In the genomic region with DNA sequence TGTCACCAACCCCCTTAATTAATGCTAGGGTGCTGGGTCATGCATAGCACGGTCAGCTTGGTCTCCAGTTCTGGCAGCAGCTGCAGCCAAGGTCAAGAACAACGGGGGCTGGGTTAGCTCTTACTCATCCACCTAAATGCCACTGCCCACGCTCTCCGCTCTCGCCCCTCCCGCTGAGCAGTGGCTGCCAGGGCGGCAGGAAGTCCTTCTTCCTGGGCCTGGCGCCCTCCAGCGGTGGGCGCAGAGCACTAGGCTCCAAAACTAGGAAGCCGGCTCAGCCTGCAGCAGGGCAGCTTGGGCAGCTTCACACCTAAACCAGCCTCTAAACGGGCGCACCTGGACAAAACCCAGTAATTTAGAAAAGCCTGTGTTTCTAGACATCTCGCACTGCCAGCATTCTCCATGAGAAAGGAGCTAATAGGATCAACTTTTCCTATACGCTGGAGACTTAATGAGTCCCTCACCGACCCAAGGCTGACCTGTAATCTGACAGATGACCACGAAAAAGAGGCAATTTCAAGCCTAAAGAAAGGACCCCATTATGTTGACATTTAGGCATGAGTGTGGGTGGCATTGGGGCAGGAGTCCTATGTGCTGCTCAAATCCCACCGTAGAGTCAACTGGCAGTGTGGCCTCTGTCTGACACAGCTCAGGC, we compare ENCODE assay signal across 8 cellular contexts.
A peak's percentile ranks its signal among the peaks of the same experiment; 100 is the strongest.
DNase-seq lines count a peak whose midpoint lies in the region; ATAC-seq, FAIRE-seq and TF ChIP-seq lines count a peak whose summit lies in the region.

No MANE protein-coding gene starts in this region.

- no peaks in the 10 kb centered on the region for H3K9me1 ChIP-seq in K562 (ENCODE audit: control insufficient read depth, insufficient read depth, low read length)

- peak; percentile 82 for FAIRE-seq in K562 (lab: Jason Lieb, UNC)

- H3K79me2 ChIP-seq in K562 (ENCODE audit: control insufficient read depth, insufficient read depth, low read length), result no peaks in the 10 kb centered on the region

- H3K9me3 ChIP-seq in K562 (replicated peaks; ENCODE audit: control insufficient read depth, insufficient read depth, low read depth, low read length), result no peaks in the 10 kb centered on the region
- no peaks in the 10 kb centered on the region for H3K9me3 ChIP-seq in iPS-20b (ENCODE audit: insufficient read depth, low read depth, low read length)

- H3K27ac ChIP-seq in K562 (ENCODE audit: extremely low read depth, low read depth, low read length) (no peak overlapping the region), iPS-20b (ENCODE audit: low read length) (no peak overlapping the region)

- ATAC-seq in HG02763 (IDR thresholded peaks at IDR 0.05; ENCODE audit: unreplicated experiment) (peak; percentile 76), K562 (peak; percentile 99)

- no peak overlapping the region for H3K4me3 ChIP-seq in K562
- H3K4me3 ChIP-seq in iPS-20b (ENCODE audit: low read length), result peak overlapping the region; percentile 36; the same call in 1 of the 2 replicates

- H3K27me3 ChIP-seq in K562 (ENCODE audit: control insufficient read depth in 2 of 2, insufficient read depth in 2 of 2, low read length in 2 of 2) (peaks cover 8 to 14% of the 10 kb centered on the region in 2 experiments; a peak in 4 of 5 replicates), iPS-20b (ENCODE audit: insufficient read depth, low read length) (peaks cover 31% of the 10 kb centered on the region)

- WGBS in K562 (ENCODE audit: insufficient coverage, low coverage, missing lambda C conversion rate), result 10% methylated on average over 18 of the region's 18 CpGs

- no peak for TF ChIP-seq POLR2A in K562 (conservative IDR thresholded peaks at IDR 0.05)

- intact Hi-C loops in K562 (cut with micrococcal nuclease), result loop anchor here (1.0 to 5.0 kb wide), 3 partner anchors 52 to 198 kb away; no protein-coding TSS in a partner anchor

- peak; percentile 45; the same call in 1 of the 2 replicates for TF ChIP-seq EP300 in K562 (IDR thresholded peaks at IDR 0.05; ENCODE audit: low read length)

- POLR2A ChIA-PET in K562 (lab: Yijun Ruan, JAX), result interaction anchor here (0.6 to 2.1 kb wide), 9 partner anchors 8 to 248 kb away, joined by 3 to 5 read pairs (median 3); partner anchors contain the start of genes MDM4 and NFASC

- no peaks in the 10 kb centered on the region for H3K36me3 ChIP-seq in K562 (ENCODE audit: control insufficient read depth, insufficient read depth, low read length)
- no peaks in the 10 kb centered on the region for H3K36me3 ChIP-seq in iPS-20b (ENCODE audit: insufficient read depth, low read depth, low read length)

- H2AFZ ChIP-seq in K562 (ENCODE audit: low read depth, low read length), result peak overlapping the region; percentile 75

- no TSS peak for BruUV-seq in K562 (replicated peaks; lab: Mats Ljungman, UMichigan)

- in situ Hi-C loops in K562 (cut with MboI), result no loop called here

- peak overlapping the region; percentile 76 for H3K4me2 ChIP-seq in K562 (ENCODE audit: insufficient read depth, low read length)

- DNase-seq in ELF-1 (ENCODE audit: low read depth, low spot score), result peak; percentile 85
- DNase-seq in NCI-H2081 (lab: John Stamatoyannopoulos, UW), result peak; percentile 83 to 87
- peak; percentile 76 for DNase-seq in UCSD-AML1 (lab: John Stamatoyannopoulos, UW; ENCODE audit: unreplicated experiment)
- DNase-seq in K562 (ENCODE audit: extremely low read depth in 1 of 4, low spot score in 3 of 4), result peak; percentile 79 to 89 (median 87)
- peak; percentile 69 for DNase-seq in stimulated activated CD4-positive, alpha-beta T cell treated with anti-CD3 and anti-CD28 coated beads, Interleukin-12 subunit alpha, Interleukin-12 subunit beta, amount 100 ng/mL, for 4 hours
- DNase-seq in mesenteric fat pad (ENCODE audit: low spot score), result no peak

- H3K4me1 ChIP-seq in K562 (replicated peaks in 1 of 2; ENCODE audit: control insufficient read depth in 2 of 2, insufficient read depth in 2 of 2, low read length in 2 of 2), result peaks cover 5 to 6% of the 10 kb centered on the region in 2 experiments; a peak in 4 of 5 replicates
- H3K4me1 ChIP-seq in iPS-20b (ENCODE audit: insufficient read depth, low read length), result peaks cover 12% of the 10 kb centered on the region

- H3K9ac ChIP-seq in K562 (ENCODE audit: insufficient read depth in 1 of 2, low read depth in 2 of 2, low read length in 2 of 2) (peak overlapping the region; percentile 7 to 64; a peak in 3 of 4 replicates), iPS-20b (ENCODE audit: low read depth, low read length) (no peak overlapping the region)

- peak; percentile 91 for TF ChIP-seq RAD21 in K562 (CRISPR knock-in tag; conservative IDR thresholded peaks at IDR 0.05 in 1 of 2, IDR thresholded peaks at IDR 0.05 in 1 of 2)

- no peaks in the 10 kb centered on the region for H4K20me1 ChIP-seq in K562 (replicated peaks; ENCODE audit: control insufficient read depth, insufficient read depth, low read length)

- CTCF ChIA-PET in K562 (lab: Yijun Ruan, JAX; ENCODE audit: low intra/inter-chr PET ratio), result interaction anchor here (0.6 to 4.0 kb wide), 4 partner anchors 12 to 381 kb away, joined by 3 to 23 read pairs (median 6); no protein-coding TSS in a partner anchor

- TF ChIP-seq CTCF in K562 (IDR thresholded peaks at IDR 0.05 in 2 of 3, conservative IDR thresholded peaks at IDR 0.05 in 1 of 3; ENCODE audit: insufficient read depth in 2 of 3, low read depth in 1 of 3, low read length in 3 of 3), result peak; percentile 93 to 97 (median 95)

TF ChIP-seq in K562, 482 proteins besides CTCF, POLR2A, EP300 and RAD21 (continues in another document):
- TF ChIP-seq, protein P1, sequence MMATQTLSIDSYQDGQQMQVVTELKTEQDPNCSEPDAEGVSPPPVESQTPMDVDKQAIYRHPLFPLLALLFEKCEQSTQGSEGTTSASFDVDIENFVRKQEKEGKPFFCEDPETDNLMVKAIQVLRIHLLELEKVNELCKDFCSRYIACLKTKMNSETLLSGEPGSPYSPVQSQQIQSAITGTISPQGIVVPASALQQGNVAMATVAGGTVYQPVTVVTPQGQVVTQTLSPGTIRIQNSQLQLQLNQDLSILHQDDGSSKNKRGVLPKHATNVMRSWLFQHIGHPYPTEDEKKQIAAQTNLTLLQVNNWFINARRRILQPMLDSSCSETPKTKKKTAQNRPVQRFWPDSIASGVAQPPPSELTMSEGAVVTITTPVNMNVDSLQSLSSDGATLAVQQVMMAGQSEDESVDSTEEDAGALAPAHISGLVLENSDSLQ (IDR thresholded peaks at IDR 0.05), result no peak; the same call in 1 of the 2 replicates
- no peak for TF ChIP-seq NFYB (IDR thresholded peaks at IDR 0.05; ENCODE audit: extremely low read depth, insufficient read length)
- 0 out of 2 replicates have a peak, but pooled peaks have one; percentile 41 for TF ChIP-seq SOX6 (IDR thresholded peaks at IDR 0.05)
- no peak for TF ChIP-seq CBFB (CRISPR knock-in tag; IDR thresholded peaks at IDR 0.05)
- TF ChIP-seq HNRNPL (IDR thresholded peaks at IDR 0.05; ENCODE audit: low read depth, low read length), result no peak
- no peak for TF ChIP-seq CBX1 (IDR thresholded peaks at IDR 0.05; ENCODE audit: low read depth)
- no peak for TF ChIP-seq KAT2B (IDR thresholded peaks at IDR 0.05; ENCODE audit: low read depth, low read length)
